ENCODE assay signal across 19 cellular contexts in the genomic region with DNA sequence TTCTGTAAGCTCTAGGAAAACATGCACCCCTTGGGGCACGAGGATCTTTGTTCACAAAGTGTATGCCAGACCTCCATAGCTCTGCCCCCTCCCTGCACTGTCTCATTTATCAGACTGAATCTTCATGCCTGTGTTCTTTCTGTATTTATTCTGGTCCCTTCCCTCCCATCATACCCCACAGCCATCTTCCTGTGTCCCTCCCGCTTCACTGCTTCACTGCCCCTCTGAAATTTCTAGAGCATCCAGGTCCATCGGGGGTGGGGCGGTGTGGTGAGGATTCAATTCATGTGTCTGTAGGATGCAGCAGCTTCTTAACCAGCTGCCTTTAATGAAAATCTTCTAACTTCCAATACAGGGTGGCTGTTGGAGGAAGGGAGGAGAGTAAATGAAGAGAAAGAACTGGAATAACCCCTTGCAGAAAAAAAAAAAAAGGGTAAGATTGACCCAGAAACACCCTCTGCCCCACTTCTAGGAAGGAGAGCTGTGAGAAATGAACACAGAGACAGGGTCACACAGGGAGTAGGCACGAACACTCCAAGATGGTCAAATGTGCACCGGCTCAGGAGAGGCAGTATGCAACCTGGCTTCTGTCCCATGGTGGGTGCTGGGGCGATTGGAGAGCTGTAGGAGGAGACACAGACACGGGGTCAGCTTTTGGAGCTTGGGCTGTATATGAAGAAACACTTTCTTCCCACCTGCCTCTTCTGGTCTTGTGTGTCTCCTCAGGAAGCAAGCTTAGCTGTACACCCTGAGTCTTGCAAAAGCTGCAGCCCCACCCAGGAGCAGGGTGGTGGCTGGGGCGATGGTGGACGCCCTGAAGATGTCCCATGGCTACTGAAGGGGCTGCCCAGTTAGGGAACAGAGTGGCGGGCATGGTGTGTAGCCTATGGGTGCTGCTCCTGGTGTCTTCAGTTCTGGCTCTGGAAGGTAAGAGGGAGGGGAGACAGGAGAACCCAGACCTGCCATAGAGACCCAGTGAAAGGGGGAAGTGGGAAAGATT. TPM values are rescaled to one million over a fixed set of nuclear protein-coding genes. Genes with fewer than 3 reads are reported as not detected.
DNase-seq lines count a peak whose midpoint lies in the region; ATAC-seq lines count a peak whose summit lies in the region.
"Had no signal": no experiment of that assay in that cellular context is flagged by ENCODE, and none has a peak within 500 bp of the region (broad histone marks: within the 10 kb centered on the region; RNA-seq: fewer than 3 reads in every experiment).

No MANE protein-coding gene starts in this region.

- no peak overlapping the region for H3K4me3 Mint-ChIP-seq in CD4-positive, alpha-beta memory T cell
- peak overlapping the region; percentile 45 for H3K4me3 Mint-ChIP-seq in T-helper 17 cell

- H3K4me3 ChIP-seq in BLaER1 = no peak overlapping the region
- H3K4me3 ChIP-seq in CD4-positive, alpha-beta memory T cell (ENCODE audit: low read length in 2 of 2) = no peak overlapping the region
- H3K4me3 ChIP-seq: GM23248, K562, Peyer's patch, SK-N-MC had no signal

- H3K4me2 ChIP-seq in BLaER1 = peak overlapping the region; percentile 58

- H3K27me3 Mint-ChIP-seq in CD4-positive, alpha-beta memory T cell = no peaks in the 10 kb centered on the region
- H3K27me3 Mint-ChIP-seq in T-helper 17 cell = no peaks in the 10 kb centered on the region

- ATAC-seq in T-helper 17 cell (no peak), GM21717 (IDR thresholded peaks at IDR 0.05; ENCODE audit: unreplicated experiment) (no peak)
- ATAC-seq: K562 had no signal

- no peaks in the 10 kb centered on the region for H4K20me1 ChIP-seq in BLaER1

- peaks cover 10 to 13% of the 10 kb centered on the region in 2 donors for H3K36me3 Mint-ChIP-seq in CD4-positive, alpha-beta memory T cell
- peaks cover 3% of the 10 kb centered on the region for H3K36me3 Mint-ChIP-seq in T-helper 17 cell (ENCODE audit: low read depth)

- H3K9ac ChIP-seq in BLaER1 = peak overlapping the region; percentile 1; the same call in 1 of the 2 replicates
- H3K9ac ChIP-seq: GM23248 had no signal

- CTCF ChIA-PET in CD4-positive, alpha-beta memory T cell (lab: Charles Lee; ENCODE audit: partially characterized antibody) = interaction anchor here (1.1 kb wide), 1 partner anchor 10 kb away, joined by 3 read pairs; no protein-coding TSS in a partner anchor

- H3K9me3 ChIP-seq in BLaER1 = no peaks in the 10 kb centered on the region
- H3K9me3 ChIP-seq in CD4-positive, alpha-beta memory T cell (ENCODE audit: control insufficient read depth in 1 of 2, low read length in 2 of 2) = no peaks in the 10 kb centered on the region
- no peaks in the 10 kb centered on the region for H3K9me3 ChIP-seq in T-helper 17 cell (ENCODE audit: control insufficient read depth, low read length, poor library complexity, severe bottlenecking)
- H3K9me3 ChIP-seq: Peyer's patch had no signal

- H3K9me3 Mint-ChIP-seq in CD4-positive, alpha-beta memory T cell = no peaks in the 10 kb centered on the region

- POLR2A ChIA-PET in CD4-positive, alpha-beta memory T cell (lab: Charles Lee; ENCODE audit: partially characterized antibody) = interaction anchor here (0.9 to 1.3 kb wide), 2 partner anchors 9 to 48 kb away, joined by 3 to 4 read pairs; no protein-coding TSS in a partner anchor

- no peak for DNase-seq in CD4-positive, alpha-beta memory T cell
- DNase-seq in T-helper 17 cell (no peak), left kidney (ENCODE audit: low read depth, low spot score) (peak; percentile 68), SHP77 (lab: John Stamatoyannopoulos, UW) (no peak), cerebellar cortex (ENCODE audit: low spot score) (no peak)
- DNase-seq: C1 segment of cervical spinal cord, DMS79 treated with DMSO at 0.1 percent for 48 hours, GM23248, NCI-H1105, NCI-H2081 treated with DMSO at 0.1 percent for 48 hours, Peyer's patch, Right ventricle myocardium superior had no signal

- peaks cover 33% of the 10 kb centered on the region for H3K4me1 ChIP-seq in BLaER1
- no peaks in the 10 kb centered on the region for H3K4me1 ChIP-seq in CD4-positive, alpha-beta memory T cell (ENCODE audit: insufficient read depth, low read length)
- H3K4me1 ChIP-seq: Peyer's patch had no signal

- intact Hi-C loops in CD4-positive, alpha-beta memory T cell (cut with micrococcal nuclease) = no loop called here

- H3K27ac Mint-ChIP-seq in CD4-positive, alpha-beta memory T cell = peak overlapping the region in 5 of 7 donors; percentile 1 to 41 (median 12)
- H3K27ac Mint-ChIP-seq in T-helper 17 cell = peak overlapping the region; percentile 41

- peaks cover 0 to 4% (median 1%) of the 10 kb centered on the region in 4 donors for H3K4me1 Mint-ChIP-seq in CD4-positive, alpha-beta memory T cell
- H3K4me1 Mint-ChIP-seq in T-helper 17 cell = peaks cover 12% of the 10 kb centered on the region

- peak overlapping the region; percentile 5; the same call in 1 of the 2 replicates for H3K27ac ChIP-seq in BLaER1
- no peak overlapping the region for H3K27ac ChIP-seq in CD4-positive, alpha-beta memory T cell (ENCODE audit: low read depth, low read length)
- H3K27ac ChIP-seq: GM23248, Peyer's patch, SK-N-MC had no signal

- no peaks in the 10 kb centered on the region for H3K27me3 ChIP-seq in BLaER1
- no peaks in the 10 kb centered on the region for H3K27me3 ChIP-seq in CD4-positive, alpha-beta memory T cell (ENCODE audit: insufficient read depth, low read length)
- H3K27me3 ChIP-seq: Peyer's patch had no signal

- no peaks in the 10 kb centered on the region for H3K36me3 ChIP-seq in BLaER1
- H3K36me3 ChIP-seq in CD4-positive, alpha-beta memory T cell (ENCODE audit: insufficient read depth, low read length) = no peaks in the 10 kb centered on the region
- H3K36me3 ChIP-seq: Peyer's patch had no signal

RNA-seq across cellular contexts. Expression of a gene that starts 7.8 kb away (rescaled TPM):
- 10 to 100 TPM; 48.4 to 65.0 TPM for total RNA-seq in CD4-positive, alpha-beta memory T cell
- polyA plus RNA-seq in CD4-positive, alpha-beta memory T cell = 10 to 100 TPM; 14.2 to 27.4 TPM
- 10 to 100 TPM; 52.3 to 59.9 TPM for total RNA-seq in T-helper 17 cell
- total RNA-seq: G401, NCI-H460 had no signal

RNA-seq across cellular contexts. Expression of a gene that starts 22.8 kb away (rescaled TPM):
- not detected for total RNA-seq in CD4-positive, alpha-beta memory T cell
- under 1 TPM in 1 of 2 donors, not detected in 1; 0.09 TPM for polyA plus RNA-seq in CD4-positive, alpha-beta memory T cell
- not detected for total RNA-seq in T-helper 17 cell
- total RNA-seq: A673, G401, GM23248, NCI-H460, Right ventricle myocardium superior had no signal
- polyA plus RNA-seq: GM23248 had no signal
